8 cellular contexts compared by ENCODE assay signal in genomic region chr12:55727643-55728184, GRCh38. TPM values are rescaled to one million over a fixed set of nuclear protein-coding genes. Genes with fewer than 3 reads are reported as not detected.
DNase-seq lines count a peak whose midpoint lies in the region; ATAC-seq, FAIRE-seq and TF ChIP-seq lines count a peak whose summit lies in the region.

No MANE protein-coding gene starts in this region.

- no peak for TF ChIP-seq CTCF in Caco-2 (IDR thresholded peaks at IDR 0.05; ENCODE audit: insufficient read depth in 1 of 2, low read depth in 1 of 2, low read length in 1 of 2, severe bottlenecking in 1 of 2, unreplicated experiment in 1 of 2)
- TF ChIP-seq CTCF in bronchial epithelial cell (IDR thresholded peaks at IDR 0.05; ENCODE audit: insufficient read depth, low read length, severe bottlenecking): no peak
- no peak for TF ChIP-seq CTCF in left lung (IDR thresholded peaks at IDR 0.05)
- no peak for TF ChIP-seq CTCF in testis (IDR thresholded peaks at IDR 0.05)

- peak overlapping the region; percentile 90 for H3K4me3 ChIP-seq in Caco-2 (ENCODE audit: low read depth, low read length)
- peak overlapping the region; percentile 85 for H3K4me3 ChIP-seq in bronchial epithelial cell (ENCODE audit: low read depth, low read length)
- H3K4me3 ChIP-seq in left lung: peak overlapping the region; percentile 78 to 93
- H3K4me3 ChIP-seq in testis: peak overlapping the region; percentile 90 to 95

- no peaks in the 10 kb centered on the region for H3K9me3 Mint-ChIP-seq in Caco-2 (ENCODE audit: unreplicated experiment)

- H3K4me1 ChIP-seq in Caco-2 (peaks cover 23% of the 10 kb centered on the region), left lung (peaks cover 15 to 70% of the 10 kb centered on the region in 2 donors), testis (peaks cover 36% of the 10 kb centered on the region)

- BruUV-seq in Caco-2 (replicated peaks; lab: Mats Ljungman, UMichigan): TSS peak; percentile 25

- POLR2A ChIA-PET in Caco-2 (lab: Charles Lee): no interaction called here

- WGBS in testis, 2 donors: 0 to 1% methylated on average over 9 of the region's 9 CpGs

- H3K27me3 Mint-ChIP-seq in Caco-2 (ENCODE audit: insufficient read depth, unreplicated experiment): no peaks in the 10 kb centered on the region

- H3K36me3 ChIP-seq in Caco-2 (ENCODE audit: control insufficient read depth, insufficient read depth, low read length) (peaks cover 4% of the 10 kb centered on the region), bronchial epithelial cell (ENCODE audit: control insufficient read depth, insufficient read depth, low read length) (peaks cover 26% of the 10 kb centered on the region), left lung (peaks cover 0 to 46% of the 10 kb centered on the region in 2 donors), testis (ENCODE audit: low read depth, missing control alignments) (no peaks in the 10 kb centered on the region)

- peak overlapping the region; percentile 93 for H3K27ac Mint-ChIP-seq in Caco-2 (ENCODE audit: unreplicated experiment)

- H3K4me3 Mint-ChIP-seq in Caco-2 (ENCODE audit: unreplicated experiment): peak overlapping the region; percentile 90

- H3K27ac ChIP-seq in left lung (peak overlapping the region; percentile 97 to 100), testis (peak overlapping the region; percentile 99 to 100)

- intact Hi-C loops in Caco-2 (cut with micrococcal nuclease; ENCODE audit: unreplicated experiment) (no loop called here), left lung (cut with DNase I) (no loop called here), testis (cut with DNase I; ENCODE audit: low total_unique reads) (no loop called here)

- ATAC-seq in left lung (peak; percentile 17), HG03135 (IDR thresholded peaks at IDR 0.05; ENCODE audit: unreplicated experiment) (no peak), GM19452 (IDR thresholded peaks at IDR 0.05; ENCODE audit: unreplicated experiment) (no peak)

- no peaks in the 10 kb centered on the region for H3K9me3 ChIP-seq in Caco-2
- no peaks in the 10 kb centered on the region for H3K9me3 ChIP-seq in left lung
- no peaks in the 10 kb centered on the region for H3K9me3 ChIP-seq in testis

- H3K36me3 Mint-ChIP-seq in Caco-2 (ENCODE audit: insufficient read depth, unreplicated experiment): peaks cover 55% of the 10 kb centered on the region

- DNase-seq in Caco-2 (no peak), NCI-H146 treated with DMSO at 0.1 percent for 48 hours (lab: John Stamatoyannopoulos, UW; ENCODE audit: unreplicated experiment) (peak; percentile 32), bronchial epithelial cell (ENCODE audit: low read depth) (peak; percentile 25), left lung (peak in 1 of 2 donors; percentile 82), testis (peak; percentile 83)
- DNase-seq in stimulated activated CD4-positive, alpha-beta T cell treated with anti-CD3 and anti-CD28 coated beads, Interleukin-4, amount 100 ng/mL, for 4 hours: no peak

- H3K4me1 Mint-ChIP-seq in Caco-2 (ENCODE audit: low read depth, unreplicated experiment): peaks cover 22% of the 10 kb centered on the region

- no peak for TF ChIP-seq POLR2A in testis (IDR thresholded peaks at IDR 0.05)

- FAIRE-seq in bronchial epithelial cell (lab: Jason Lieb, UNC): no peak

- no peaks in the 10 kb centered on the region for H3K27me3 ChIP-seq in Caco-2 (replicated peaks; ENCODE audit: control insufficient read depth, insufficient read depth, low read length)
- no peaks in the 10 kb centered on the region for H3K27me3 ChIP-seq in bronchial epithelial cell (ENCODE audit: control insufficient read depth, insufficient read depth, low read length)
- no peaks in the 10 kb centered on the region for H3K27me3 ChIP-seq in left lung
- no peaks in the 10 kb centered on the region for H3K27me3 ChIP-seq in testis

- CTCF ChIA-PET in Caco-2 (lab: Charles Lee): interaction anchor here (3.6 kb wide), 1 partner anchor 11 kb away, joined by 32 read pairs; no protein-coding TSS in a partner anchor

RNA-seq across cellular contexts. Expression of gene CD63, which starts 1.1 kb away (rescaled TPM):
- total RNA-seq in Caco-2 (2022): 947 and 983 TPM in 2 replicates
- total RNA-seq in bronchial epithelial cell: 1,301 and 1,307 TPM in 2 replicates
- total RNA-seq in left lung: 1,000 to 10,000 TPM; 1,639 to 1,766 TPM
- 100 to 1,000 TPM; 600 to 668 TPM for total RNA-seq in testis
- 655 TPM for polyA plus RNA-seq in testis (ENCODE audit: insufficient read depth, low read depth, low replicate concordance)

RNA-seq across cellular contexts. Expression of gene RDH5, which starts 7.5 kb away (rescaled TPM):
- total RNA-seq in Caco-2 (2022) (6.0 and 9.7 TPM in 2 replicates), bronchial epithelial cell (1.1 and 2.3 TPM in 2 replicates), left lung (1 to 10 TPM; 4.3 to 5.8 TPM), testis (10 to 100 TPM; 15.1 to 18.0 TPM)
- 9.8 TPM for polyA plus RNA-seq in testis (ENCODE audit: insufficient read depth, low read depth, low replicate concordance)

RNA-seq across cellular contexts. Expression of gene BLOC1S1, which starts 11.9 kb away (rescaled TPM):
- 59.4 and 73.7 TPM in 2 replicates for total RNA-seq in Caco-2 (2022)
- total RNA-seq in bronchial epithelial cell: 64.5 and 89.1 TPM in 2 replicates
- 100 to 1,000 TPM; 114 to 123 TPM for total RNA-seq in left lung
- 100 to 1,000 TPM; 110 to 145 TPM for total RNA-seq in testis
- polyA plus RNA-seq in testis (ENCODE audit: insufficient read depth, low read depth, low replicate concordance): 108 TPM

RNA-seq across cellular contexts. Expression of gene GDF11, which starts 15.2 kb away (rescaled TPM):
- total RNA-seq in Caco-2 (2022) (11.0 and 13.3 TPM in 2 replicates), bronchial epithelial cell (0.13 and 0.26 TPM in 2 replicates), left lung (10 to 100 TPM in 1 of 2 donors, 1 to 10 TPM in 1; 7.6 to 10.0 TPM), testis (1 to 10 TPM; 3.1 to 3.3 TPM)
- polyA plus RNA-seq in testis (ENCODE audit: insufficient read depth, low read depth, low replicate concordance): 3.0 TPM

RNA-seq across cellular contexts. Expression of gene ITGA7, which starts 20.0 kb away (rescaled TPM):
- total RNA-seq in Caco-2 (2022): 46.1 and 47.0 TPM in 2 replicates
- 0.79 and 1.3 TPM in 2 replicates for total RNA-seq in bronchial epithelial cell
- total RNA-seq in left lung: 10 to 100 TPM; 22.4 to 62.4 TPM
- total RNA-seq in testis: 10 to 100 TPM; 26.4 to 30.6 TPM
- polyA plus RNA-seq in testis (ENCODE audit: insufficient read depth, low read depth, low replicate concordance): 43.3 TPM

Comparison
In these comparisons a context has a peak if more than half of its experiments do, and no peak if none do; other contexts are left out.
1. DNase-seq: peak in NCI-H146 treated with DMSO at 0.1 percent for 48 hours (single experiment), bronchial epithelial cell (single experiment) and testis (single experiment); none in Caco-2 (0 of 2) and stimulated activated CD4-positive, alpha-beta T cell treated with anti-CD3 and anti-CD28 coated beads, Interleukin-4, amount 100 ng/mL, for 4 hours (0 of 2).
2. Peak in every context shown above with its lines, with median percentiles within 50 percentile points of each other: H3K4me3 ChIP-seq.